15 cellular contexts compared by ENCODE assay signal in genomic region chr4:165756831-165757230, GRCh38.
DNase-seq lines count a peak whose midpoint lies in the region; ATAC-seq and TF ChIP-seq lines count a peak whose summit lies in the region.
"Had no signal": no experiment of that assay in that cellular context is flagged by ENCODE, and none has a peak within 500 bp of the region (broad histone marks: within the 10 kb centered on the region; RNA-seq: fewer than 3 reads in every experiment).

No MANE protein-coding gene starts in this region.

- no peak overlapping the region for H2BK20ac ChIP-seq in H9 (ENCODE audit: low read depth, low read length, poor library complexity, severe bottlenecking)

- no peaks in the 10 kb centered on the region for H3K79me2 ChIP-seq in H9 (ENCODE audit: insufficient read depth, low read length)

- no peak for DNase-seq in H9
- DNase-seq in cerebellar cortex (ENCODE audit: low spot score) = peak; percentile 86
- no peak for DNase-seq in omental fat pad (ENCODE audit: low spot score)
- DNase-seq in activated T-cell treated with anti-CD3 and anti-CD28 coated beads, Interleukin-2, amount 50 U/mL, for 4 hours = no peak
- DNase-seq in activated CD4-positive, alpha-beta T cell treated with anti-CD3 and anti-CD28 coated beads, Interleukin-2, amount 50 U/mL, for 48 hours = no peak
- DNase-seq: Calu3; CD8-positive, alpha-beta T cell; DMS79 treated with DMSO at 0.1 percent for 48 hours; GOT3; H7 had no signal

- no CpG with 5 or more reads among the region's 1 CpG for WGBS in H9 (ENCODE audit: extremely low coverage, insufficient read length, low lambda C conversion rate)

- peaks cover 42 to 44% of the 10 kb centered on the region in 2 experiments for H3K4me1 Mint-ChIP-seq in H9
- peaks cover 25% of the 10 kb centered on the region for H3K4me1 Mint-ChIP-seq in nephron
- no peaks in the 10 kb centered on the region for H3K4me1 Mint-ChIP-seq in activated T-cell treated with anti-CD3 and anti-CD28 coated beads, Interleukin-2, amount 50 U/mL, for 4 hours (ENCODE audit: low read depth)
- H3K4me1 Mint-ChIP-seq: B cell had no signal

- H3K4me3 Mint-ChIP-seq in H9 = no peak overlapping the region; a peak in 1 of 5 replicates
- peak overlapping the region in 1 of 3 experiments; percentile 34 for H3K4me3 Mint-ChIP-seq in nephron
- no peak overlapping the region for H3K4me3 Mint-ChIP-seq in activated T-cell treated with anti-CD3 and anti-CD28 coated beads, Interleukin-2, amount 50 U/mL, for 4 hours
- H3K4me3 Mint-ChIP-seq: B cell; CD8-positive, alpha-beta T cell had no signal

- H2AFZ ChIP-seq in H9 (ENCODE audit: low read length) = no peak overlapping the region

- no peaks in the 10 kb centered on the region; a peak in 1 of 7 replicates for H3K36me3 Mint-ChIP-seq in H9 (ENCODE audit: insufficient read depth in 1 of 3, low read depth in 3 of 3)
- no peaks in the 10 kb centered on the region for H3K36me3 Mint-ChIP-seq in nephron (ENCODE audit: low read depth)
- no peaks in the 10 kb centered on the region for H3K36me3 Mint-ChIP-seq in activated T-cell treated with anti-CD3 and anti-CD28 coated beads, Interleukin-2, amount 50 U/mL, for 4 hours (ENCODE audit: insufficient read depth)
- H3K36me3 Mint-ChIP-seq: CD8-positive, alpha-beta T cell had no signal

- H3K56ac ChIP-seq in H9 (ENCODE audit: insufficient read length, low read depth, low read length) = no peak overlapping the region

- no peaks in the 10 kb centered on the region for H3K27me3 ChIP-seq in H9 (ENCODE audit: insufficient read depth, low read length)
- H3K27me3 ChIP-seq: BLaER1 treated with 17β-estradiol and CSF1 and Interleukin-3, amounts not matched to agents 10 nM and 100 nM had no signal

- H2BK15ac ChIP-seq in H9 (ENCODE audit: low read depth, low read length) = no peak overlapping the region

- H2BK5ac ChIP-seq in H9 (ENCODE audit: insufficient read length, low read length) = no peak overlapping the region

- H4K91ac ChIP-seq in H9 (ENCODE audit: insufficient read length, low read depth, low read length) = no peak overlapping the region

- H3K27ac Mint-ChIP-seq in H9 (peak overlapping the region in 2 of 3 experiments; percentile 78 to 87; a peak in 5 of 7 replicates), nephron (peak overlapping the region in 2 of 3 experiments; percentile 59 to 88)
- H3K27ac Mint-ChIP-seq: B cell; CD8-positive, alpha-beta T cell had no signal

- no peaks in the 10 kb centered on the region for H4K20me1 ChIP-seq in H9 (ENCODE audit: control insufficient read depth, insufficient read depth, insufficient read length)
- H4K20me1 ChIP-seq: BLaER1 treated with 17β-estradiol and CSF1 and Interleukin-3, amounts not matched to agents 10 nM and 100 nM had no signal

- H3K27me3 Mint-ChIP-seq in H9 (ENCODE audit: low read depth) (no peaks in the 10 kb centered on the region), nephron (ENCODE audit: low read depth) (peaks cover 5% of the 10 kb centered on the region)
- H3K27me3 Mint-ChIP-seq in activated T-cell treated with anti-CD3 and anti-CD28 coated beads, Interleukin-2, amount 50 U/mL, for 4 hours (ENCODE audit: low read depth) = no peaks in the 10 kb centered on the region
- H3K27me3 Mint-ChIP-seq: B cell had no signal

- no peak overlapping the region for H3K4me2 ChIP-seq in H9 (ENCODE audit: insufficient read depth, insufficient read length, low read length)
- H3K4me2 ChIP-seq: BLaER1 treated with 17β-estradiol and CSF1 and Interleukin-3, amounts not matched to agents 10 nM and 100 nM had no signal

- H3T11ph ChIP-seq in H9 (ENCODE audit: low read length) = no peak overlapping the region

- no peaks in the 10 kb centered on the region; the same call in 1 of the 2 replicates for H3K4me1 ChIP-seq in H9 (ENCODE audit: insufficient read depth, low read length)

- H3K79me1 ChIP-seq in H9 (ENCODE audit: insufficient read depth, low read depth, low read length, poor library complexity, severe bottlenecking) = no peaks in the 10 kb centered on the region

- H2BK12ac ChIP-seq in H9 (ENCODE audit: insufficient read length, low read depth, low read length) = no peak overlapping the region

- H2BK120ac ChIP-seq in H9 (ENCODE audit: low read depth, low read length, poor library complexity, severe bottlenecking) = no peak overlapping the region

- H3K9ac ChIP-seq in H9 (ENCODE audit: extremely low read depth, insufficient read length, low read length) = no peak overlapping the region
- H3K9ac ChIP-seq: BLaER1 treated with 17β-estradiol and CSF1 and Interleukin-3, amounts not matched to agents 10 nM and 100 nM had no signal

- H3K23ac ChIP-seq in H9 (ENCODE audit: insufficient read length, low read depth, low read length) = no peak overlapping the region

- H3K9me3 ChIP-seq in H9 (ENCODE audit: control insufficient read depth, low read depth, low read length) = no peaks in the 10 kb centered on the region
- H3K9me3 ChIP-seq: BLaER1 treated with 17β-estradiol and CSF1 and Interleukin-3, amounts not matched to agents 10 nM and 100 nM had no signal

- H3K23me2 ChIP-seq in H9 (ENCODE audit: insufficient read length, low read depth, low read length, poor library complexity, severe bottlenecking) = no peaks in the 10 kb centered on the region

- no peak overlapping the region for H3K18ac ChIP-seq in H9 (ENCODE audit: insufficient read length, low read depth, low read length)

- H4K5ac ChIP-seq in H9 (ENCODE audit: insufficient read length, low read depth, low read length) = no peak overlapping the region

- no peak overlapping the region for H3K27ac ChIP-seq in H9 (ENCODE audit: insufficient read length, low read depth, low read length)
- H3K27ac ChIP-seq: BLaER1 treated with 17β-estradiol and CSF1 and Interleukin-3, amounts not matched to agents 10 nM and 100 nM had no signal

- no peak overlapping the region for H4K8ac ChIP-seq in H9 (replicated peaks; ENCODE audit: insufficient read length, low read depth, low read length)

- H3K4ac ChIP-seq in H9 (ENCODE audit: low read depth, low read length) = no peak overlapping the region

- no peak overlapping the region for H2AK5ac ChIP-seq in H9 (ENCODE audit: insufficient read length, low read length)

- no peak overlapping the region for H3K14ac ChIP-seq in H9 (ENCODE audit: insufficient read depth, low read length)

- H3K9me3 Mint-ChIP-seq in H9 = no peaks in the 10 kb centered on the region; a peak in 1 of 5 replicates
- H3K9me3 Mint-ChIP-seq in nephron = peaks cover 2% of the 10 kb centered on the region
- peaks cover 3% of the 10 kb centered on the region for H3K9me3 Mint-ChIP-seq in activated T-cell treated with anti-CD3 and anti-CD28 coated beads, Interleukin-2, amount 50 U/mL, for 4 hours

- ATAC-seq in HG02884 (IDR thresholded peaks at IDR 0.05; ENCODE audit: unreplicated experiment) (no peak), omental fat pad (ENCODE audit: low FRiP score) (no peak)
- ATAC-seq in activated T-cell treated with anti-CD3 and anti-CD28 coated beads, Interleukin-2, amount 50 U/mL, for 4 hours = no peak
- ATAC-seq: CD8-positive, alpha-beta T cell; GM12878 had no signal

- TF ChIP-seq CTCF in H9 (conservative IDR thresholded peaks at IDR 0.05) (no peak), nephron (IDR thresholded peaks at IDR 0.05; ENCODE audit: unreplicated experiment in 3 of 3) (no peak), omental fat pad (IDR thresholded peaks at IDR 0.05) (no peak)
